ENCODE assay signal across 2 cellular contexts in genomic region chr18:2968559-2968958, GRCh38.
TF ChIP-seq lines count a peak whose summit lies in the region.

No MANE protein-coding gene starts in this region.

TF ChIP-seq in GM23338, 12 proteins besides CTCF, POLR2A, EP300 and RAD21 (continued from another document):
- TF ChIP-seq ZNF462 (CRISPR knock-in tag; IDR thresholded peaks at IDR 0.05) (no peak), NANOG (IDR thresholded peaks at IDR 0.05; ENCODE audit: borderline replicate concordance) (no peak), REST (IDR thresholded peaks at IDR 0.05; ENCODE audit: unreplicated experiment) (no peak), ZNF331 (CRISPR knock-in tag; IDR thresholded peaks at IDR 0.05; ENCODE audit: low read depth) (no peak), POLR2AphosphoS5 (IDR thresholded peaks at IDR 0.05; ENCODE audit: low read depth) (no peak), CREB1 (CRISPR knock-in tag; IDR thresholded peaks at IDR 0.05; ENCODE audit: low read depth) (no peak), EZH2 (IDR thresholded peaks at IDR 0.05; ENCODE audit: low read depth, unreplicated experiment) (no peak), ZNF114 (CRISPR knock-in tag; IDR thresholded peaks at IDR 0.05) (no peak)

TF ChIP-seq in WTC11, 78 proteins besides CTCF, POLR2A, EP300 and RAD21 (continued from another document):
- TF ChIP-seq ZNF425 (CRISPR knock-in tag; conservative IDR thresholded peaks at IDR 0.05): no peak
- no peak for TF ChIP-seq GRHL2 (CRISPR knock-in tag; IDR thresholded peaks at IDR 0.05; ENCODE audit: insufficient replicate concordance, severe bottlenecking)
